Comparison of ENCODE assay signal across 8 cellular contexts in genomic region chr11:65887723-65888162, GRCh38. TPM values are rescaled to one million over a fixed set of nuclear protein-coding genes. Genes with fewer than 3 reads are reported as not detected.
DNase-seq lines count a peak whose midpoint lies in the region; ATAC-seq and TF ChIP-seq lines count a peak whose summit lies in the region.

No MANE protein-coding gene starts in this region.

- WGBS in body of pancreas, 2 donors: 2 to 7% methylated on average over 12 to 23 of the region's 23 CpGs
- WGBS in mesenchymal stem cell: 1% methylated on average over 23 of the region's 23 CpGs

- no peaks in the 10 kb centered on the region for H3K27me3 Mint-ChIP-seq in Caco-2 (ENCODE audit: insufficient read depth, unreplicated experiment)

- H3K4me3 Mint-ChIP-seq in Caco-2 (ENCODE audit: unreplicated experiment): peak overlapping the region; percentile 82

- H3K4ac ChIP-seq in mesenchymal stem cell (ENCODE audit: low read depth in 1 of 2, low read length in 2 of 2): peak overlapping the region; percentile 29 to 82

- peak overlapping the region; percentile 30 to 79 for H3K18ac ChIP-seq in mesenchymal stem cell (ENCODE audit: low read depth in 1 of 2, low read length in 2 of 2)

- no peak overlapping the region for H2BK12ac ChIP-seq in mesenchymal stem cell (ENCODE audit: low read length in 2 of 2)

- H3K9ac ChIP-seq in mesenchymal stem cell (ENCODE audit: low read length): peak overlapping the region; percentile 94

- CTCF ChIA-PET in Caco-2 (lab: Charles Lee): interaction anchor here (0.5 to 7.8 kb wide), 78 partner anchors 9 to 1071 kb away, joined by 3 to 241 read pairs (median 5); partner anchors contain the start of genes AP5B1, BANF1, CFL1 and CTSW

- no peak for ATAC-seq in body of pancreas
- ATAC-seq in HG03565 (IDR thresholded peaks at IDR 0.05; ENCODE audit: unreplicated experiment): no peak

- POLR2A ChIA-PET in Caco-2 (lab: Charles Lee): interaction anchor here (0.5 to 3.1 kb wide), 18 partner anchors 10 to 425 kb away, joined by 3 to 43 read pairs (median 6); partner anchors contain the start of genes BANF1, CFL1, EIF1AD and KAT5

- H3K4me1 ChIP-seq in Caco-2: peaks cover 31% of the 10 kb centered on the region
- peaks cover 51% of the 10 kb centered on the region for H3K4me1 ChIP-seq in body of pancreas
- peaks cover 35% of the 10 kb centered on the region for H3K4me1 ChIP-seq in mesenchymal stem cell (ENCODE audit: control insufficient read depth, insufficient read depth, low read depth, low read length)

- H3K27ac ChIP-seq in body of pancreas (peak overlapping the region; percentile 74 to 91 (median 87)), mesenchymal stem cell (ENCODE audit: low read length, poor library complexity, severe bottlenecking) (peak overlapping the region; percentile 48)

- peak overlapping the region; percentile 33 for H2BK15ac ChIP-seq in mesenchymal stem cell (ENCODE audit: low read depth, poor library complexity, severe bottlenecking)

- intact Hi-C loops in Caco-2 (cut with micrococcal nuclease; ENCODE audit: unreplicated experiment): loop anchor here (1.0 kb wide), 5 partner anchors 13 to 175 kb away; partner anchors contain the start of genes BANF1, EIF1AD, FOSL1 and KAT5
- intact Hi-C loops in body of pancreas (cut with DNase I): no loop called here

- peak overlapping the region; percentile 89 for H3K4me2 ChIP-seq in mesenchymal stem cell (ENCODE audit: low read length, poor library complexity, severe bottlenecking)

- no peak overlapping the region for H3K23ac ChIP-seq in mesenchymal stem cell (ENCODE audit: low read length in 2 of 2)

- no peak overlapping the region for H2BK5ac ChIP-seq in mesenchymal stem cell (ENCODE audit: low read depth, low read length, poor library complexity, severe bottlenecking)

- H3K79me1 ChIP-seq in mesenchymal stem cell (replicated peaks; ENCODE audit: low read length, poor library complexity, severe bottlenecking): peaks cover 27% of the 10 kb centered on the region

- H3K9me3 ChIP-seq in Caco-2: no peaks in the 10 kb centered on the region
- H3K9me3 ChIP-seq in body of pancreas: no peaks in the 10 kb centered on the region
- no peaks in the 10 kb centered on the region for H3K9me3 ChIP-seq in mesenchymal stem cell (ENCODE audit: control insufficient read depth, low read length)

- H3K4me3 ChIP-seq in Caco-2 (ENCODE audit: low read depth, low read length) (peak overlapping the region; percentile 68), body of pancreas (peak overlapping the region; percentile 51 to 58), mesenchymal stem cell (ENCODE audit: insufficient read depth in 1 of 2, low read depth in 1 of 2, low read length in 2 of 2) (peak overlapping the region; percentile 70 to 87)
- H3K4me3 ChIP-seq in Jurkat, Clone E6-1 (ENCODE audit: low read length): peak overlapping the region; percentile 92

- peak overlapping the region; percentile 13 for H2BK120ac ChIP-seq in mesenchymal stem cell (ENCODE audit: low read depth, low read length)

- no peak for TF ChIP-seq CTCF in Caco-2 (IDR thresholded peaks at IDR 0.05; ENCODE audit: insufficient read depth in 1 of 2, low read depth in 1 of 2, low read length in 1 of 2, severe bottlenecking in 1 of 2, unreplicated experiment in 1 of 2)
- no peak for TF ChIP-seq CTCF in body of pancreas (IDR thresholded peaks at IDR 0.05)

- peak overlapping the region; percentile 45 for H4K8ac ChIP-seq in mesenchymal stem cell (ENCODE audit: low read length)

- DNase-seq in Caco-2: no peak
- DNase-seq in Jurkat, Clone E6-1 (ENCODE audit: low read depth, low spot score): no peak
- no peak for DNase-seq in body of pancreas
- no peak for DNase-seq in mesenchymal stem cell
- DNase-seq in GF-D8 (lab: John Stamatoyannopoulos, UW): no peak
- no peak for DNase-seq in superior temporal gyrus (ENCODE audit: extremely low spot score)
- DNase-seq in NCI-H526 (lab: John Stamatoyannopoulos, UW): no peak

- H3K36me3 Mint-ChIP-seq in Caco-2 (ENCODE audit: insufficient read depth, unreplicated experiment): peaks cover 56% of the 10 kb centered on the region

- no peak overlapping the region for H2AK5ac ChIP-seq in mesenchymal stem cell (ENCODE audit: low read length, severe bottlenecking)

- TSS peak; percentile 38 for BruUV-seq in Caco-2 (replicated peaks; lab: Mats Ljungman, UMichigan)

- H3K14ac ChIP-seq in mesenchymal stem cell (ENCODE audit: low read length in 2 of 2): peak overlapping the region in 1 of 2 experiments; percentile 68

- H3K36me3 ChIP-seq in Caco-2 (ENCODE audit: control insufficient read depth, insufficient read depth, low read length) (peaks cover 4% of the 10 kb centered on the region), body of pancreas (replicated peaks in 1 of 2; ENCODE audit: insufficient read depth in 1 of 2, low read depth in 2 of 2) (peaks cover 0 to 7% of the 10 kb centered on the region in 2 donors), mesenchymal stem cell (ENCODE audit: control insufficient read depth in 1 of 2, insufficient read depth in 2 of 2, low read depth in 1 of 2, low read length in 2 of 2) (peaks cover 52 to 55% of the 10 kb centered on the region in 2 experiments)

- H3K27me3 ChIP-seq in Caco-2 (replicated peaks; ENCODE audit: control insufficient read depth, insufficient read depth, low read length): no peaks in the 10 kb centered on the region
- H3K27me3 ChIP-seq in body of pancreas: no peaks in the 10 kb centered on the region
- H3K27me3 ChIP-seq in mesenchymal stem cell (ENCODE audit: control insufficient read depth in 1 of 2, insufficient read depth in 1 of 2, low read length in 2 of 2): no peaks in the 10 kb centered on the region

- no peak for TF ChIP-seq POLR2A in body of pancreas (IDR thresholded peaks at IDR 0.05)

- H3K9me3 Mint-ChIP-seq in Caco-2 (ENCODE audit: unreplicated experiment): no peaks in the 10 kb centered on the region

- peaks cover 31% of the 10 kb centered on the region for H3K4me1 Mint-ChIP-seq in Caco-2 (ENCODE audit: low read depth, unreplicated experiment)

- peak overlapping the region; percentile 46 for H4K91ac ChIP-seq in mesenchymal stem cell (ENCODE audit: low read length)

- H2AFZ ChIP-seq in mesenchymal stem cell (ENCODE audit: low read depth, low read length): peak overlapping the region; percentile 33

- H3K27ac Mint-ChIP-seq in Caco-2 (ENCODE audit: unreplicated experiment): peak overlapping the region; percentile 69

RNA-seq across cellular contexts. Expression of gene FIBP, which starts 0.5 kb away (rescaled TPM):
- total RNA-seq in Caco-2 (2022) (56.8 and 61.5 TPM in 2 replicates), body of pancreas (10 to 100 TPM; 40.2 to 49.5 TPM)
- polyA plus RNA-seq in Jurkat, Clone E6-1 (2012; ENCODE audit: insufficient read depth, insufficient read length): 189 TPM
- 105 TPM for polyA plus RNA-seq in mesenchymal stem cell (2013, experiment 1 of 2)
- 106 TPM for polyA plus RNA-seq in mesenchymal stem cell (2013, experiment 2 of 2)

RNA-seq across cellular contexts. Expression of gene CCDC85B, which starts 2.7 kb away (rescaled TPM):
- total RNA-seq in Caco-2 (2022) (13.3 and 14.7 TPM in 2 replicates), body of pancreas (10 to 100 TPM; 49.8 to 54.5 TPM)
- polyA plus RNA-seq in Jurkat, Clone E6-1 (2012; ENCODE audit: insufficient read depth, insufficient read length): 30.2 TPM
- 16.4 TPM for polyA plus RNA-seq in mesenchymal stem cell (2013, experiment 1 of 2)
- polyA plus RNA-seq in mesenchymal stem cell (2013, experiment 2 of 2): 16.3 TPM

RNA-seq across cellular contexts. Expression of gene CTSW, which starts 8.1 kb away (rescaled TPM):
- total RNA-seq in Caco-2 (2022) (not detected in 2 replicates), body of pancreas (under 1 TPM; 0.33 to 0.78 TPM)
- polyA plus RNA-seq in Jurkat, Clone E6-1 (2012; ENCODE audit: insufficient read depth, insufficient read length): 5.0 TPM
- polyA plus RNA-seq in mesenchymal stem cell (2013, experiment 1 of 2): 0.11 TPM
- not detected for polyA plus RNA-seq in mesenchymal stem cell (2013, experiment 2 of 2)

RNA-seq across cellular contexts. Expression of gene FOSL1, which starts 12.4 kb away (rescaled TPM):
- total RNA-seq in Caco-2 (2022): 2.7 and 3.9 TPM in 2 replicates
- polyA plus RNA-seq in Jurkat, Clone E6-1 (2012; ENCODE audit: insufficient read depth, insufficient read length): not detected
- total RNA-seq in body of pancreas: 10 to 100 TPM in 1 of 2 donors, under 1 TPM in 1; 0.52 to 17.8 TPM
- 40.2 TPM for polyA plus RNA-seq in mesenchymal stem cell (2013, experiment 1 of 2)
- 38.9 TPM for polyA plus RNA-seq in mesenchymal stem cell (2013, experiment 2 of 2)

RNA-seq across cellular contexts. Expression of gene EFEMP2, which starts 15.1 kb away (rescaled TPM):
- total RNA-seq in Caco-2 (2022) (1.3 and 1.4 TPM in 2 replicates), body of pancreas (10 to 100 TPM; 16.2 to 25.4 TPM)
- polyA plus RNA-seq in Jurkat, Clone E6-1 (2012; ENCODE audit: insufficient read depth, insufficient read length): 9.7 TPM
- 306 TPM for polyA plus RNA-seq in mesenchymal stem cell (2013, experiment 1 of 2)
- 314 TPM for polyA plus RNA-seq in mesenchymal stem cell (2013, experiment 2 of 2)
